In genomic region chr16:67862623-67863583, GRCh38 we compare ENCODE assay signal across 12 cellular contexts. TPM values are rescaled to one million over a fixed set of nuclear protein-coding genes. Genes with fewer than 3 reads are reported as not detected.
DNase-seq lines count a peak whose midpoint lies in the region; ATAC-seq and TF ChIP-seq lines count a peak whose summit lies in the region.
"Had no signal": no experiment of that assay in that cellular context is flagged by ENCODE, and none has a peak within 500 bp of the region (broad histone marks: within the 10 kb centered on the region; RNA-seq: fewer than 3 reads in every experiment).

No MANE protein-coding gene starts in this region.

- H3K4me2 ChIP-seq in PC-3 (ENCODE audit: low read length) (no peak overlapping the region), hepatocyte (no peak overlapping the region)

- no peaks in the 10 kb centered on the region for H3K9me2 ChIP-seq in PC-3 (replicated peaks; ENCODE audit: low read length)
- H3K9me2 ChIP-seq in hepatocyte (replicated peaks; ENCODE audit: insufficient read depth): no peaks in the 10 kb centered on the region

- H3K36me3 Mint-ChIP-seq in endothelial cell (ENCODE audit: low read depth, unreplicated experiment): peaks cover 8% of the 10 kb centered on the region

- no peaks in the 10 kb centered on the region for H3K9me3 ChIP-seq in HEK293 (ENCODE audit: control insufficient read depth, insufficient read depth, low read depth, low read length)
- H3K9me3 ChIP-seq in mesodermal cell (ENCODE audit: control insufficient read depth, low read length): no peaks in the 10 kb centered on the region
- no peaks in the 10 kb centered on the region for H3K9me3 ChIP-seq in PC-3 (ENCODE audit: low read length)
- no peaks in the 10 kb centered on the region for H3K9me3 ChIP-seq in hepatocyte (ENCODE audit: low read depth)

- peaks cover 74% of the 10 kb centered on the region for H3K79me2 ChIP-seq in PC-3 (ENCODE audit: low read length)
- peaks cover 90% of the 10 kb centered on the region for H3K79me2 ChIP-seq in hepatocyte

- no peaks in the 10 kb centered on the region for H3F3A ChIP-seq in PC-3 (ENCODE audit: low read length, unreplicated experiment)

- BruUV-seq in PC-3 (replicated peaks; lab: Mats Ljungman, UMichigan): no TSS peak

- WGBS in mesodermal cell (ENCODE audit: insufficient coverage in 2 of 2), 2 experiments: 95 to 96% methylated on average over 8 of the region's 11 CpGs
- WGBS in hepatocyte (ENCODE audit: low lambda C conversion rate, missing lambda C conversion rate): 92% methylated on average over 11 of the region's 11 CpGs

- CTCF ChIA-PET in HEK293 (lab: Yijun Ruan, JAX) (interaction anchor here (2.7 kb wide), 2 partner anchors 46 to 190 kb away, joined by 9 to 13 read pairs; no protein-coding TSS in a partner anchor), PC-3 (lab: Charles Lee) (interaction anchor here (0.5 kb wide), 1 partner anchor 321 kb away, joined by 3 read pairs; no protein-coding TSS in a partner anchor)

- DNase-seq in endothelial cell (ENCODE audit: low spot score) (no peak), PC-3 (no peak), hepatocyte (ENCODE audit: low spot score) (no peak), NCI-H2029 (lab: John Stamatoyannopoulos, UW) (no peak), NCI-H2107 treated with DMSO at 0.1 percent for 48 hours (lab: John Stamatoyannopoulos, UW; ENCODE audit: unreplicated experiment) (no peak)
- DNase-seq: NCI-H2081 treated with DMSO at 0.1 percent for 48 hours had no signal

- peaks cover 3% of the 10 kb centered on the region for H3K4me1 Mint-ChIP-seq in endothelial cell (ENCODE audit: unreplicated experiment)

- H3K4me3 ChIP-seq in HEK293 (ENCODE audit: low read depth, low read length) (no peak overlapping the region), mesodermal cell (ENCODE audit: extremely low read depth, insufficient read depth, low read length, poor library complexity, severe bottlenecking) (no peak overlapping the region), PC-3 (ENCODE audit: low read length) (no peak overlapping the region), hepatocyte (no peak overlapping the region)

- H3K27me3 ChIP-seq in PC-3 (ENCODE audit: low read length): no peaks in the 10 kb centered on the region
- no peaks in the 10 kb centered on the region for H3K27me3 ChIP-seq in hepatocyte

- H3K27ac ChIP-seq in HEK293 (ENCODE audit: extremely low read depth, low read depth, low read length) (peak overlapping the region; percentile 40; the same call in 1 of the 2 replicates), mesodermal cell (ENCODE audit: low read depth, low read length, severe bottlenecking) (peak overlapping the region; percentile 59), temporal lobe (ENCODE audit: low read depth, low read length) (peak overlapping the region; percentile 91), PC-3 (ENCODE audit: low read length) (no peak overlapping the region), hepatocyte (no peak overlapping the region)

- intact Hi-C loops in PC-3 (cut with micrococcal nuclease): no loop called here

- no peak for ATAC-seq in PC-3

- POLR2A ChIA-PET in HEK293 (lab: Yijun Ruan, JAX): interaction anchor here (0.6 to 1.2 kb wide), 3 partner anchors 9 to 22 kb away, joined by 3 to 6 read pairs (median 3); partner anchors contain the start of genes NRN1L and NUTF2
- POLR2A ChIA-PET in PC-3 (lab: Charles Lee; ENCODE audit: unreplicated experiment): no interaction called here

- H4K20me1 ChIP-seq in PC-3 (ENCODE audit: low read length) (peaks cover 7% of the 10 kb centered on the region; the same call in 1 of the 2 replicates), hepatocyte (ENCODE audit: insufficient read depth, poor library complexity, severe bottlenecking) (peaks cover 59% of the 10 kb centered on the region)

- H3K27me3 Mint-ChIP-seq in endothelial cell (ENCODE audit: unreplicated experiment): peaks cover 6% of the 10 kb centered on the region
- H3K27me3 Mint-ChIP-seq: stimulated activated naive CD8-positive, alpha-beta T cell treated with anti-CD3 and anti-CD28 coated beads, Interleukin-15, Interleukin-2, amounts not matched to agents 100 ng/mL and 50 ng/mL, for 24 hours had no signal

- H3K9me3 Mint-ChIP-seq in endothelial cell (ENCODE audit: unreplicated experiment): no peaks in the 10 kb centered on the region
- H3K9me3 Mint-ChIP-seq: activated T-helper 2 cell treated with anti-CD3 and anti-CD28 coated beads, Interferon-gamma antibody, Interleukin-2, Interleukin-4, amounts not matched to agents 10 μg/mL and 5 μg/mL and 100 μg/mL, durations not matched to agents 14 hours and 24 hours and 36 hours; stimulated activated naive CD8-positive, alpha-beta T cell treated with anti-CD3 and anti-CD28 coated beads, Interleukin-15, Interleukin-2, amounts not matched to agents 100 ng/mL and 50 ng/mL, for 24 hours; T-helper 2 cell treated with Interferon-gamma antibody and Interleukin-4, amounts not matched to agents 5 μg/mL and 100 μg/mL, for 36 hours had no signal

- no peak overlapping the region for H3K9ac ChIP-seq in PC-3 (ENCODE audit: low read length)

- peak overlapping the region; percentile 72 for H3K27ac Mint-ChIP-seq in endothelial cell (ENCODE audit: unreplicated experiment)
- H3K27ac Mint-ChIP-seq: activated T-helper 2 cell treated with anti-CD3 and anti-CD28 coated beads, Interferon-gamma antibody, Interleukin-2, Interleukin-4, amounts not matched to agents 10 μg/mL and 5 μg/mL and 100 μg/mL, durations not matched to agents 14 hours and 24 hours and 36 hours; stimulated activated naive CD8-positive, alpha-beta T cell treated with anti-CD3 and anti-CD28 coated beads, Interleukin-15, Interleukin-2, amounts not matched to agents 100 ng/mL and 50 ng/mL, for 24 hours; T-helper 2 cell treated with Interferon-gamma antibody and Interleukin-4, amounts not matched to agents 5 μg/mL and 100 μg/mL, for 36 hours had no signal

- H3K4me1 ChIP-seq in HEK293 (ENCODE audit: control insufficient read depth, insufficient read depth, low read length) (peaks cover 3% of the 10 kb centered on the region; the same call in 1 of the 2 replicates), mesodermal cell (ENCODE audit: control insufficient read depth, insufficient read depth, low read length, poor library complexity, severe bottlenecking) (peaks cover 21% of the 10 kb centered on the region), PC-3 (ENCODE audit: insufficient read depth, low read length) (peaks cover 28% of the 10 kb centered on the region), hepatocyte (ENCODE audit: insufficient read depth) (peaks cover 6% of the 10 kb centered on the region)

- no peak overlapping the region for H2AFZ ChIP-seq in PC-3 (ENCODE audit: low read length)
- H2AFZ ChIP-seq in hepatocyte: no peak overlapping the region

- H3K36me3 ChIP-seq in HEK293 (ENCODE audit: control insufficient read depth in 2 of 2, insufficient read depth in 1 of 2, low read length in 2 of 2): peaks cover 22 to 78% of the 10 kb centered on the region in 2 experiments; a peak in 2 of 3 replicates
- peaks cover 91% of the 10 kb centered on the region for H3K36me3 ChIP-seq in mesodermal cell (ENCODE audit: control insufficient read depth, insufficient read depth, low read length)
- H3K36me3 ChIP-seq in PC-3 (ENCODE audit: low read depth, low read length): peaks cover 18% of the 10 kb centered on the region
- H3K36me3 ChIP-seq in hepatocyte (replicated peaks; ENCODE audit: insufficient read depth, low read depth): no peaks in the 10 kb centered on the region

- no peak overlapping the region for H3K4me3 Mint-ChIP-seq in endothelial cell (ENCODE audit: unreplicated experiment)
- H3K4me3 Mint-ChIP-seq: stimulated activated naive CD8-positive, alpha-beta T cell treated with anti-CD3 and anti-CD28 coated beads, Interleukin-15, Interleukin-2, amounts not matched to agents 100 ng/mL and 50 ng/mL, for 24 hours; T-helper 2 cell treated with Interferon-gamma antibody and Interleukin-4, amounts not matched to agents 5 μg/mL and 100 μg/mL, for 36 hours had no signal

- TF ChIP-seq CTCF in HEK293 (tag by site-specific recombination; IDR thresholded peaks at IDR 0.05) (no peak), endothelial cell (IDR thresholded peaks at IDR 0.05; ENCODE audit: unreplicated experiment) (no peak), PC-3 (conservative IDR thresholded peaks at IDR 0.05; ENCODE audit: low read depth, low read length) (no peak), hepatocyte (IDR thresholded peaks at IDR 0.05; ENCODE audit: poor library complexity) (no peak)

TF ChIP-seq in HEK293, 187 proteins besides CTCF, POLR2A, EP300 and RAD21 (continues in another document):
- TF ChIP-seq ZNF560 (tag by site-specific recombination; IDR thresholded peaks at IDR 0.05; ENCODE audit: borderline replicate concordance) (no peak), ZNF623 (tag by site-specific recombination; IDR thresholded peaks at IDR 0.05) (peak; percentile 54), SCRT2 (tag by site-specific recombination; IDR thresholded peaks at IDR 0.05) (peak; percentile 76)

RNA-seq across cellular contexts. Expression of gene EDC4, which starts 9.9 kb away (rescaled TPM):
- total RNA-seq in endothelial cell (ENCODE audit: unreplicated experiment): 83.0 TPM
- polyA plus RNA-seq in mesodermal cell (2013, experiment 1 of 2): 63.8 TPM
- polyA plus RNA-seq in mesodermal cell (2013, experiment 2 of 2): 47.6 TPM
- total RNA-seq in temporal lobe: 51.9 TPM
- 58.9 and 94.7 TPM in 2 replicates for total RNA-seq in PC-3 (2014; rRNA removed)
- 41.1 and 46.3 TPM in 2 replicates for total RNA-seq in hepatocyte
- polyA plus RNA-seq in hepatocyte: 59.0 and 76.7 TPM in 2 replicates

RNA-seq across cellular contexts. Expression of gene CENPT, which starts 15.4 kb away (rescaled TPM):
- 82.9 TPM for total RNA-seq in endothelial cell (ENCODE audit: unreplicated experiment)
- polyA plus RNA-seq in mesodermal cell (2013, experiment 1 of 2): 46.2 TPM
- polyA plus RNA-seq in mesodermal cell (2013, experiment 2 of 2): 39.0 TPM
- total RNA-seq in temporal lobe: 23.8 TPM
- total RNA-seq in PC-3 (2014; rRNA removed): 31.8 and 35.1 TPM in 2 replicates
- total RNA-seq in hepatocyte: 28.5 and 38.1 TPM in 2 replicates
- polyA plus RNA-seq in hepatocyte: 84.0 and 115 TPM in 2 replicates

RNA-seq across cellular contexts. Expression of gene NUTF2, which starts 16.2 kb away (rescaled TPM):
- 217 TPM for total RNA-seq in endothelial cell (ENCODE audit: unreplicated experiment)
- 258 TPM for polyA plus RNA-seq in mesodermal cell (2013, experiment 1 of 2)
- 246 TPM for polyA plus RNA-seq in mesodermal cell (2013, experiment 2 of 2)
- total RNA-seq in temporal lobe: 58.8 TPM
- total RNA-seq in PC-3 (2014; rRNA removed): 98.5 and 167 TPM in 2 replicates
- 100 and 102 TPM in 2 replicates for total RNA-seq in hepatocyte
- polyA plus RNA-seq in hepatocyte: 197 and 216 TPM in 2 replicates

RNA-seq across cellular contexts. Expression of gene THAP11, which starts 20.8 kb away (rescaled TPM):
- total RNA-seq in endothelial cell (ENCODE audit: unreplicated experiment) (29.6 TPM), temporal lobe (16.7 TPM), PC-3 (2014; rRNA removed) (39.1 and 39.8 TPM in 2 replicates), hepatocyte (35.4 and 40.0 TPM in 2 replicates)
- polyA plus RNA-seq in mesodermal cell (2013, experiment 1 of 2): 25.7 TPM
- 24.1 TPM for polyA plus RNA-seq in mesodermal cell (2013, experiment 2 of 2)
- 36.7 and 36.9 TPM in 2 replicates for polyA plus RNA-seq in hepatocyte

RNA-seq across cellular contexts. Expression of gene NRN1L, which starts 21.8 kb away (rescaled TPM):
- total RNA-seq in endothelial cell (ENCODE audit: unreplicated experiment) (0.56 TPM), temporal lobe (not detected), PC-3 (2014; rRNA removed) (not detected in 2 replicates), hepatocyte (0.73 TPM in 1 of 2 replicates, not detected in the other)
- 1.00 TPM for polyA plus RNA-seq in mesodermal cell (2013, experiment 1 of 2)
- polyA plus RNA-seq in mesodermal cell (2013, experiment 2 of 2): not detected
- polyA plus RNA-seq in hepatocyte: 1.6 TPM in 1 of 2 replicates, not detected in the other
- total RNA-seq: activated T-helper 2 cell treated with anti-CD3 and anti-CD28 coated beads, Interferon-gamma antibody, Interleukin-2, Interleukin-4, amounts not matched to agents 10 μg/mL and 5 μg/mL and 100 μg/mL, durations not matched to agents 14 hours and 24 hours and 36 hours had no signal

Comparison
In these comparisons a context has a peak if more than half of its experiments do, and no peak if none do; other contexts are left out.
1. H3K27ac ChIP-seq: peak in HEK293 (single experiment), mesodermal cell (single experiment) and temporal lobe (single experiment); none in PC-3 (single experiment) and hepatocyte (single experiment).